In genomic region chr19:48644839-48645651, GRCh38 we compare ENCODE assay signal across 8 cellular contexts. TPM values are rescaled to one million over a fixed set of nuclear protein-coding genes. Genes with fewer than 3 reads are reported as not detected.
A peak's percentile ranks its signal among the peaks of the same experiment; 100 is the strongest.
DNase-seq lines count a peak whose midpoint lies in the region; ATAC-seq and TF ChIP-seq lines count a peak whose summit lies in the region.

No MANE protein-coding gene starts in this region.

- H2AFZ ChIP-seq in PC-9: no peak overlapping the region

- TF ChIP-seq EP300 in Ishikawa (IDR thresholded peaks at IDR 0.05; ENCODE audit: borderline replicate concordance): no peak

- no peak for TF ChIP-seq CTCF in PC-9 (conservative IDR thresholded peaks at IDR 0.05)

- no peaks in the 10 kb centered on the region for H3K27me3 ChIP-seq in PC-9 (ENCODE audit: insufficient read depth, low read depth)

- peaks cover 30% of the 10 kb centered on the region for H3F3A ChIP-seq in PC-9 (ENCODE audit: insufficient read depth, low read depth)

- BruUV-seq in PC-9 (replicated peaks; lab: Mats Ljungman, UMichigan): no TSS peak

- DNase-seq in DMS53 treated with DMSO at 0.1 percent for 48 hours (lab: John Stamatoyannopoulos, UW; ENCODE audit: unreplicated experiment) (peak; percentile 61), PC-9 (peak; percentile 52 to 69), fibroblast of gingiva (ENCODE audit: low read depth) (peak; percentile 60)
- DNase-seq in activated T-cell treated with anti-CD3 and anti-CD28 coated beads, Interleukin-2, amount 50 U/mL, for 72 hours: peak; percentile 78 to 82
- DNase-seq in naive thymus-derived CD8-positive, alpha-beta T cell: peak; percentile 55 to 88 (median 72)
- DNase-seq in stimulated activated naive CD8-positive, alpha-beta T cell treated with anti-CD3 and anti-CD28 coated beads, Interleukin-15, Interleukin-2, amounts not matched to agents 100 U/mL and 50 U/mL, for 24 hours: peak; percentile 74

- peak overlapping the region; percentile 11 for H3K27ac Mint-ChIP-seq in activated T-cell treated with anti-CD3 and anti-CD28 coated beads, Interleukin-2, amount 50 U/mL, for 72 hours
- peak overlapping the region; percentile 82 to 98 (median 94) for H3K27ac Mint-ChIP-seq in naive thymus-derived CD8-positive, alpha-beta T cell

- POLR2A ChIA-PET in PC-9 (lab: Charles Lee; ENCODE audit: unreplicated experiment): interaction anchor here (0.5 to 1.0 kb wide), 4 partner anchors 80 to 483 kb away, joined by 5 to 8 read pairs (median 6); partner anchors contain the start of gene GYS1
- POLR2A ChIA-PET in naive thymus-derived CD8-positive, alpha-beta T cell (lab: Charles Lee): interaction anchor here (0.6 to 4.6 kb wide), 24 partner anchors 8 to 1532 kb away, joined by 3 to 44 read pairs (median 4); partner anchors contain the start of genes DBP, FTL, GYS1 and RPL18

- H3K9me3 ChIP-seq in PC-9 (ENCODE audit: insufficient read depth, low read depth): no peaks in the 10 kb centered on the region

- peak overlapping the region; percentile 94 to 98 for H3K4me3 Mint-ChIP-seq in activated T-cell treated with anti-CD3 and anti-CD28 coated beads, Interleukin-2, amount 50 U/mL, for 72 hours
- peak overlapping the region; percentile 92 to 99 (median 94) for H3K4me3 Mint-ChIP-seq in naive thymus-derived CD8-positive, alpha-beta T cell

- no peaks in the 10 kb centered on the region for H3K79me2 ChIP-seq in PC-9 (ENCODE audit: low read depth)

- H3K36me3 Mint-ChIP-seq in activated T-cell treated with anti-CD3 and anti-CD28 coated beads, Interleukin-2, amount 50 U/mL, for 72 hours (ENCODE audit: insufficient read depth in 2 of 2): no peaks in the 10 kb centered on the region
- peaks cover 0 to 2% (median 0%) of the 10 kb centered on the region in 3 donors for H3K36me3 Mint-ChIP-seq in naive thymus-derived CD8-positive, alpha-beta T cell

- intact Hi-C loops in PC-9 (cut with micrococcal nuclease; ENCODE audit: unreplicated experiment): loop anchor here (5.0 to 10.0 kb wide), 3 partner anchors 107 to 350 kb away; partner anchors contain the start of genes FTL, FUT1, GYS1 and RUVBL2

- peaks cover 23% of the 10 kb centered on the region for H3K4me1 ChIP-seq in PC-9 (replicated peaks; ENCODE audit: insufficient read depth)

- H3K27ac ChIP-seq in PC-9: no peak overlapping the region

- peak; percentile 69 to 71 for ATAC-seq in activated T-cell treated with anti-CD3 and anti-CD28 coated beads, Interleukin-2, amount 50 U/mL, for 72 hours (replicated peaks in 1 of 2)
- peak; percentile 58 to 59 for ATAC-seq in naive thymus-derived CD8-positive, alpha-beta T cell
- ATAC-seq in stimulated activated naive CD8-positive, alpha-beta T cell treated with anti-CD3 and anti-CD28 coated beads, Interleukin-15, Interleukin-2, amounts not matched to agents 100 U/mL and 50 U/mL, for 24 hours: peak; percentile 80
- no peak for ATAC-seq in HG03025 (IDR thresholded peaks at IDR 0.05; ENCODE audit: low FRiP score, unreplicated experiment)

- peak overlapping the region; percentile 97 for H3K4me2 ChIP-seq in PC-9

- no peaks in the 10 kb centered on the region for H3K9me3 Mint-ChIP-seq in activated T-cell treated with anti-CD3 and anti-CD28 coated beads, Interleukin-2, amount 50 U/mL, for 72 hours
- H3K9me3 Mint-ChIP-seq in naive thymus-derived CD8-positive, alpha-beta T cell: no peaks in the 10 kb centered on the region

- no peaks in the 10 kb centered on the region for H3K9me2 ChIP-seq in PC-9 (ENCODE audit: insufficient read depth)

- H3K36me3 ChIP-seq in PC-9 (ENCODE audit: low read depth): no peaks in the 10 kb centered on the region

- CTCF ChIA-PET in PC-9 (lab: Charles Lee): interaction anchor here (0.6 to 1.0 kb wide), 3 partner anchors 67 to 326 kb away, joined by 4 read pairs; no protein-coding TSS in a partner anchor

- H3K4me3 ChIP-seq in PC-9: peak overlapping the region; percentile 69

- peaks cover 40% of the 10 kb centered on the region for H3K4me1 Mint-ChIP-seq in activated T-cell treated with anti-CD3 and anti-CD28 coated beads, Interleukin-2, amount 50 U/mL, for 72 hours (ENCODE audit: low read depth)
- H3K4me1 Mint-ChIP-seq in naive thymus-derived CD8-positive, alpha-beta T cell: peaks cover 31 to 54% (median 49%) of the 10 kb centered on the region in 4 donors

- no peaks in the 10 kb centered on the region for H4K20me1 ChIP-seq in PC-9 (ENCODE audit: insufficient read depth)

- no peak for TF ChIP-seq RAD21 in Ishikawa (IDR thresholded peaks at IDR 0.05; ENCODE audit: low read depth)

- no peaks in the 10 kb centered on the region for H3K27me3 Mint-ChIP-seq in activated T-cell treated with anti-CD3 and anti-CD28 coated beads, Interleukin-2, amount 50 U/mL, for 72 hours (ENCODE audit: low read depth)
- no peaks in the 10 kb centered on the region for H3K27me3 Mint-ChIP-seq in naive thymus-derived CD8-positive, alpha-beta T cell

TF ChIP-seq in Ishikawa, 13 proteins besides CTCF, POLR2A, EP300 and RAD21 (continues in another document):
- TF ChIP-seq CEBPB (IDR thresholded peaks at IDR 0.05) (no peak), CREB1 (IDR thresholded peaks at IDR 0.05; ENCODE audit: low read depth) (no peak), MAX (IDR thresholded peaks at IDR 0.05) (no peak; the same call in 1 of the 2 replicates), TAF1 (IDR thresholded peaks at IDR 0.05; ENCODE audit: low read depth) (no peak), FOXM1 (IDR thresholded peaks at IDR 0.05; ENCODE audit: borderline replicate concordance, low read depth) (no peak), TEAD4 (IDR thresholded peaks at IDR 0.05) (no peak), REST (IDR thresholded peaks at IDR 0.05; ENCODE audit: low read depth) (no peak), NFIC (IDR thresholded peaks at IDR 0.05) (no peak), USF1 (IDR thresholded peaks at IDR 0.05) (0 out of 2 replicates have a peak, but pooled peaks have one; percentile 4), ZBTB7A (IDR thresholded peaks at IDR 0.05; ENCODE audit: low read depth) (0 out of 2 replicates have a peak, but pooled peaks have one; percentile 48), YY1 (IDR thresholded peaks at IDR 0.05; ENCODE audit: low read depth) (0 out of 2 replicates have a peak, but pooled peaks have one; percentile 41)

RNA-seq across cellular contexts. Expression of gene CA11, which starts 0.9 kb away (rescaled TPM):
- 11.0 and 12.2 TPM in 2 replicates for total RNA-seq in PC-9 (2021)
- 10 to 100 TPM; 10.5 to 11.9 TPM for total RNA-seq in activated T-cell treated with anti-CD3 and anti-CD28 coated beads, Interleukin-2, amount 50 U/mL, for 72 hours
- 10 to 100 TPM; 16.2 to 21.3 TPM for total RNA-seq in naive thymus-derived CD8-positive, alpha-beta T cell
- 10 to 100 TPM in 1 of 3 donors, 1 to 10 TPM in 2; 6.6 to 14.1 (median 7.2) TPM for polyA plus RNA-seq in naive thymus-derived CD8-positive, alpha-beta T cell

RNA-seq across cellular contexts. Expression of gene DBP, which starts 7.9 kb away (rescaled TPM):
- 48.2 and 48.6 TPM in 2 replicates for total RNA-seq in PC-9 (2021)
- 10 to 100 TPM in 1 of 2 donors, 1 to 10 TPM in 1; 8.2 to 13.4 TPM for total RNA-seq in activated T-cell treated with anti-CD3 and anti-CD28 coated beads, Interleukin-2, amount 50 U/mL, for 72 hours
- total RNA-seq in naive thymus-derived CD8-positive, alpha-beta T cell: 10 to 100 TPM; 63.1 to 66.6 TPM
- 10 to 100 TPM; 37.5 to 97.8 (median 63.1) TPM for polyA plus RNA-seq in naive thymus-derived CD8-positive, alpha-beta T cell

RNA-seq across cellular contexts. Expression of gene SPHK2, which starts 25.7 kb away (rescaled TPM):
- total RNA-seq in PC-9 (2021): 18.4 and 20.0 TPM in 2 replicates
- 10 to 100 TPM; 26.9 to 27.2 TPM for total RNA-seq in activated T-cell treated with anti-CD3 and anti-CD28 coated beads, Interleukin-2, amount 50 U/mL, for 72 hours
- 10 to 100 TPM; 39.1 to 40.4 TPM for total RNA-seq in naive thymus-derived CD8-positive, alpha-beta T cell
- polyA plus RNA-seq in naive thymus-derived CD8-positive, alpha-beta T cell: 1 to 10 TPM; 7.5 to 9.1 (median 8.3) TPM

RNA-seq across cellular contexts. Expression of gene RPL18, which starts 26.1 kb away (rescaled TPM):
- total RNA-seq in PC-9 (2021): 1,618 and 1,710 TPM in 2 replicates
- 1,000 to 10,000 TPM; 1,953 to 2,080 TPM for total RNA-seq in activated T-cell treated with anti-CD3 and anti-CD28 coated beads, Interleukin-2, amount 50 U/mL, for 72 hours
- 1,000 to 10,000 TPM; 2,380 to 2,437 TPM for total RNA-seq in naive thymus-derived CD8-positive, alpha-beta T cell
- polyA plus RNA-seq in naive thymus-derived CD8-positive, alpha-beta T cell: 1,000 to 10,000 TPM; 2,610 to 3,008 (median 2,848) TPM

RNA-seq across cellular contexts. Expression of gene NTN5, which starts 27.8 kb away (rescaled TPM):
- total RNA-seq in PC-9 (2021): 2.9 and 7.4 TPM in 2 replicates
- 1 to 10 TPM; 1.9 to 2.1 TPM for total RNA-seq in activated T-cell treated with anti-CD3 and anti-CD28 coated beads, Interleukin-2, amount 50 U/mL, for 72 hours
- total RNA-seq in naive thymus-derived CD8-positive, alpha-beta T cell: 1 to 10 TPM; 1.7 to 2.9 TPM
- polyA plus RNA-seq in naive thymus-derived CD8-positive, alpha-beta T cell: under 1 TPM in 2 of 3 donors, not detected in 1; 0.17 to 0.25 TPM
